33 cellular contexts compared by ENCODE assay signal in the genomic region with DNA sequence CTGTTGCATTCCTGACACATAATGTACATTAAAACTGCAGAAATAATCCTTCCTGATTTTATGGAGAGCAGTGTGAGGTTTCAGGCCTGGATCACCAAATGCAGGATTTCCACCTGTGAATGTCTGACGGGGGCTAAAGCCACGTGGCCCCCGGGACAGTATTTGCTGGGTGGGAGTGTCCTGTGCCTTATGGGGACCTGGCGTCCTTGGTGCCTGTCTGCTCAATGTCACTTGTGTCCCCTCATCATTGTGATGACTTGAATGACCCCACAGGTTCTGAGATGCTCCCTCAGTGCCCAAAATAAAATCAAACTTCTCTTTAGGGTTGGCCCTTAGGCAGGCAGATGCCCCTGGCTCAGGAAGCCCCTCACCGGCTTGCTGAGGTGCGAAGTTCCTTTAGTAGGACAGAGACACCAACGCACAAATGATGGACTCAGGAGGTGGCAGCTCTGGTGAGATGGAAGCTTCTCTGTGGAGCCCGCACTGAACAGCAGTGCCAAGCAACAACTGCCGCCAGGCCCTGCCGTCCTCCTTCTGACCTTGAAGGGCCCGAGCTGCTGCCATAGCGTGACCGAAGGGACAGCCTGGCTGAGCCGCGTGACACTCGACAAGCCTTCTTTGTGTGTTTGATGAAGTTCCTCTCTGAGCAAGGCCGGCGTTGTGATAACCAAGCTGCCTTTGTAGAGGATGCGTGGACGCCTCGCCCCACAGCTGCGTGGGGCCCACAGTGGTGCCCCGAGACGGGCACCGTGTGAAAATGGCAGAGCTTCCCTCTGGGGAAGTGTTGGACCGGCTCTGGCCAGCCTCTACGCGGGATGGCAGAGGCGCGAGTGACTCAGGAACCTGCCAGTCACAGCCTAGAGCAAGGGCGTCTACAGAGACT. TPM values are rescaled to one million over a fixed set of nuclear protein-coding genes. Genes with fewer than 3 reads are reported as not detected.
A peak's percentile ranks its signal among the peaks of the same experiment; 100 is the strongest.
DNase-seq lines count a peak whose midpoint lies in the region; ATAC-seq, FAIRE-seq and TF ChIP-seq lines count a peak whose summit lies in the region.
"Had no signal": no experiment of that assay in that cellular context is flagged by ENCODE, and none has a peak within 500 bp of the region (broad histone marks: within the 10 kb centered on the region; RNA-seq: fewer than 3 reads in every experiment).

No MANE protein-coding gene starts in this region.

- no peak overlapping the region for H2BK20ac ChIP-seq in H1 (ENCODE audit: low read length)

- no peak overlapping the region for H4K5ac ChIP-seq in H1 (ENCODE audit: insufficient read length, low read depth, low read length)

- DNase-seq in activated effector memory CD4-positive, alpha-beta T cell treated with anti-CD3 and anti-CD28 coated beads, Interleukin-2, amount 50 U/mL, for 16 hours = peak; percentile 56
- no peak for DNase-seq in activated effector memory CD4-positive, alpha-beta T cell treated with Interleukin-2 at 50 U/mL for 16 hours
- DNase-seq in H1 (ENCODE audit: low read depth in 1 of 2, low spot score in 2 of 2) (no peak), midbrain (lab: John Stamatoyannopoulos, UW) (peak; percentile 83), substantia nigra (lab: John Stamatoyannopoulos, UW) (peak; percentile 13 to 91 (median 75)), H7 (no peak)
- DNase-seq: activated CD4-positive, alpha-beta T cell treated with anti-CD3 and anti-CD28 coated beads, Interleukin-2, amount 50 U/mL, for 4 hours; activated CD4-positive, CD25-positive, alpha-beta regulatory T cell; activated CD8-positive, alpha-beta memory T cell treated with anti-CD3 and anti-CD28 coated beads, Interleukin-2, amount 50 U/mL, for 4 hours; activated naive CD4-positive, alpha-beta T cell treated with anti-CD3 and anti-CD28 coated beads, Interleukin-2, amount 50 U/mL, for 16 hours; amniotic stem cell; DMS153; foreskin melanocyte; immature natural killer cell; MM.1S; NCI-H1436; NCI-H446; NCI-H82; sigmoid colon; T-helper 1 cell had no signal

- H3K9me3 ChIP-seq in H1 (ENCODE audit: insufficient read depth in 2 of 2, low read depth in 1 of 2, low read length in 1 of 2) = no peaks in the 10 kb centered on the region; a peak in 1 of 4 replicates
- H3K9me3 ChIP-seq: esophagus muscularis mucosa, mucosa of descending colon, sigmoid colon, tibial nerve had no signal

- WGBS in H1 (ENCODE audit: extremely low coverage in 1 of 2, insufficient coverage in 1 of 2, insufficient read length in 1 of 2, insufficient replicate concordance in 2 of 2, low coverage in 1 of 2, low lambda C conversion rate in 2 of 2, missing lambda C conversion rate in 1 of 2), 2 experiments = 89% methylated on average over 31 of the region's 31 CpGs; no CpG with 5 or more reads in 1 of the 2 experiments

- H3K27ac ChIP-seq in H1 (ENCODE audit: low read depth, low read length) = no peak overlapping the region
- H3K27ac ChIP-seq in substantia nigra (ENCODE audit: low read depth, low read length, poor library complexity, severe bottlenecking) = peak overlapping the region; percentile 89
- H3K27ac ChIP-seq: 22Rv1, esophagus muscularis mucosa, hepatocyte, KMS-11, parathyroid adenoma, sigmoid colon, tibial nerve had no signal

- TF ChIP-seq EP300 in H1 (IDR thresholded peaks at IDR 0.05; ENCODE audit: borderline replicate concordance in 1 of 2, low read depth in 2 of 2, low read length in 2 of 2) = no peak

- TF ChIP-seq CTCF in H1 (IDR thresholded peaks at IDR 0.05; ENCODE audit: control extremely low read depth in 1 of 3, insufficient read depth in 1 of 3, low read depth in 1 of 3, low read length in 3 of 3) = no peak

- H3K23me2 ChIP-seq in H1 (ENCODE audit: low read depth, low read length) = no peaks in the 10 kb centered on the region

- no peak for FAIRE-seq in H1 (lab: Jason Lieb, UNC)
- FAIRE-seq: H54 had no signal

- no peak overlapping the region for H2BK120ac ChIP-seq in H1 (replicated peaks; ENCODE audit: low read depth, low read length)

- no peak overlapping the region for H3K23ac ChIP-seq in H1 (ENCODE audit: insufficient read length)

- H4K91ac ChIP-seq in H1 (replicated peaks; ENCODE audit: insufficient read length, low read length) = peak overlapping the region; percentile 47

- H2BK15ac ChIP-seq in H1 (ENCODE audit: low read length) = 0 out of 2 replicates have a peak overlapping the region, but pooled peaks have one; percentile 46

- H4K8ac ChIP-seq in H1 (ENCODE audit: extremely low read depth, insufficient read depth, low read length) = no peak overlapping the region

- no peak overlapping the region for H2BK5ac ChIP-seq in H1 (ENCODE audit: low read depth, low read length)

- H3K4ac ChIP-seq in H1 (replicated peaks; ENCODE audit: insufficient read length, low read depth, low read length) = no peak overlapping the region

- H3K79me2 ChIP-seq in H1 (ENCODE audit: control insufficient read depth in 1 of 2, insufficient read depth in 2 of 2, low read length in 2 of 2) = no peaks in the 10 kb centered on the region
- H3K79me2 ChIP-seq: hepatocyte, parathyroid adenoma had no signal

- no peak for TF ChIP-seq RAD21 in H1 (IDR thresholded peaks at IDR 0.05 in 1 of 2, conservative IDR thresholded peaks at IDR 0.05 in 1 of 2; ENCODE audit: low read depth in 2 of 2, low read length in 2 of 2)

- H3K14ac ChIP-seq in H1 (ENCODE audit: insufficient read length) = no peak overlapping the region

- ATAC-seq in GM19324 (IDR thresholded peaks at IDR 0.05; ENCODE audit: low FRiP score, unreplicated experiment) = no peak
- ATAC-seq in HG03095 (IDR thresholded peaks at IDR 0.05; ENCODE audit: unreplicated experiment) = no peak
- ATAC-seq: mucosa of descending colon had no signal

- H2AK5ac ChIP-seq in H1 (ENCODE audit: low read depth, low read length) = no peak overlapping the region

- CTCF ChIA-PET in H1 (lab: Charles Lee; ENCODE audit: partially characterized antibody) = interaction anchor here (0.6 to 1.9 kb wide), 5 partner anchors 16 to 970 kb away, joined by 3 to 4 read pairs (median 3); no protein-coding TSS in a partner anchor

- no peak overlapping the region for H2AFZ ChIP-seq in H1 (ENCODE audit: low read length)
- H2AFZ ChIP-seq: hepatocyte, parathyroid adenoma had no signal

- H2BK12ac ChIP-seq in H1 (ENCODE audit: low read depth, low read length) = no peak overlapping the region

- H3K18ac ChIP-seq in H1 (ENCODE audit: extremely low read depth, low read length) = no peak overlapping the region

- TF ChIP-seq POLR2A in H1 (IDR thresholded peaks at IDR 0.05; ENCODE audit: control extremely low read depth in 1 of 2, low read depth in 2 of 2, low read length in 2 of 2) = no peak

- H4K20me1 ChIP-seq in H1 (replicated peaks in 1 of 2; ENCODE audit: control insufficient read depth in 1 of 2, insufficient read depth in 2 of 2, low read length in 2 of 2) = no peaks in the 10 kb centered on the region

- H3K79me1 ChIP-seq in H1 (ENCODE audit: low read depth, low read length) = no peaks in the 10 kb centered on the region

- H3K4me3 ChIP-seq in H1 (ENCODE audit: extremely low read depth in 1 of 4, insufficient read depth in 2 of 4, low read depth in 3 of 4, low read length in 4 of 4) (no peak overlapping the region), H7 (ENCODE audit: insufficient read depth, low read depth, low read length) (no peak overlapping the region)
- H3K4me3 ChIP-seq: esophagus muscularis mucosa, hepatocyte, mucosa of descending colon, sigmoid colon, tibial nerve had no signal

- H3K4me2 ChIP-seq in H1 (ENCODE audit: insufficient read depth in 1 of 2, low read depth in 2 of 2, low read length in 2 of 2) = no peak overlapping the region
- H3K4me2 ChIP-seq: hepatocyte, KMS-11 had no signal

- POLR2A ChIA-PET in H1 (lab: Charles Lee; ENCODE audit: partially characterized antibody) = no interaction called here

- H3K36me3 ChIP-seq in H1 (ENCODE audit: control insufficient read depth in 2 of 4, insufficient read depth in 4 of 4, low read length in 3 of 4) = no peaks in the 10 kb centered on the region
- no peaks in the 10 kb centered on the region for H3K36me3 ChIP-seq in H7 (replicated peaks; ENCODE audit: control insufficient read depth, insufficient read depth, low read length)
- H3K36me3 ChIP-seq: esophagus muscularis mucosa, sigmoid colon, tibial nerve had no signal

- H3K9ac ChIP-seq in H1 (replicated peaks in 1 of 4; ENCODE audit: extremely low read depth in 1 of 4, low read depth in 3 of 4, low read length in 3 of 4) = no peak overlapping the region
- H3K9ac ChIP-seq: KMS-11, parathyroid adenoma had no signal

- no peaks in the 10 kb centered on the region for H3K27me3 ChIP-seq in H1 (replicated peaks in 1 of 4; ENCODE audit: control insufficient read depth in 3 of 4, extremely low read depth in 1 of 4, insufficient read depth in 3 of 4, low read length in 3 of 4)
- H3K27me3 ChIP-seq in H7 (ENCODE audit: control insufficient read depth, insufficient read depth, low read length) = no peaks in the 10 kb centered on the region
- H3K27me3 ChIP-seq: esophagus muscularis mucosa, hepatocyte, sigmoid colon, tibial nerve had no signal

- H3K56ac ChIP-seq in H1 (replicated peaks; ENCODE audit: insufficient read length, low read depth, low read length) = no peak overlapping the region

- no peaks in the 10 kb centered on the region; a peak in 3 of 7 replicates for H3K4me1 ChIP-seq in H1 (replicated peaks in 1 of 4; ENCODE audit: control insufficient read depth in 3 of 4, insufficient read depth in 4 of 4, low read length in 3 of 4)
- H3K4me1 ChIP-seq: parathyroid adenoma, tibial nerve had no signal

RNA-seq across cellular contexts. Expression of a gene that starts 30.9 kb away (rescaled TPM):
- total RNA-seq in H1 (2021; fragmentation: NEBNext Ultra II Directional; extraction: Animal tissue kit (Norgen Biotek cat#: 25700)) = not detected in 2 replicates
- polyA plus RNA-seq in H1 (2011; rRNA removed) = 0.36 and 0.69 TPM in 2 replicates
- 0.34 TPM for polyA plus RNA-seq in H1 (2011; cell fraction: cytosol; rRNA removed)
- 1.5 TPM for polyA plus RNA-seq in H1 (2011; cell fraction: nucleus; rRNA removed)
- polyA plus RNA-seq in H1 (2012, experiment 1 of 2) = 0.21 to 0.45 TPM (median 0.37 TPM) in 4 replicates
- polyA plus RNA-seq in H1 (2012, experiment 2 of 2) = 0.13 TPM
- 0.06 TPM for polyA plus RNA-seq in H1 (2013, experiment 1 of 2)
- 0.07 TPM for polyA plus RNA-seq in H1 (2013, experiment 2 of 2)
- polyA minus RNA-seq in H1 (2011; rRNA and poly(A)+ RNA removed) = 0.22 and 0.24 TPM in 2 replicates
- polyA minus RNA-seq in H1 (2011; cell fraction: cytosol; rRNA and poly(A)+ RNA removed) = not detected
- 0.50 TPM for polyA minus RNA-seq in H1 (2011; cell fraction: nucleus; rRNA and poly(A)+ RNA removed)
- 0.11 TPM in 1 of 2 replicates, not detected in the other for total RNA-seq in H7 (2014; rRNA removed; shearing (Covaris generic))
- total RNA-seq: activated T-helper 1 cell treated with anti-CD3 and anti-CD28 coated beads, Interleukin-12 subunit alpha, Interleukin-12 subunit beta, Interleukin-2, Interleukin-4 antibody, amounts not matched to agents 30 ng/mL and 10 ng/mL and 1 ng/mL, durations not matched to agents 14 hours and 24 hours and 36 hours; RPMI7951 had no signal
- polyA plus RNA-seq: hepatocyte, immature natural killer cell had no signal

RNA-seq across cellular contexts. Expression of a gene that starts 50.6 kb away (rescaled TPM):
- 2.0 and 2.3 TPM in 2 replicates for total RNA-seq in H1 (2021; fragmentation: NEBNext Ultra II Directional; extraction: Animal tissue kit (Norgen Biotek cat#: 25700))
- 1.5 and 2.5 TPM in 2 replicates for polyA plus RNA-seq in H1 (2011; rRNA removed)
- polyA plus RNA-seq in H1 (2011; cell fraction: cytosol; rRNA removed) = 2.2 TPM
- polyA plus RNA-seq in H1 (2011; cell fraction: nucleus; rRNA removed) = 4.5 TPM
- 1.4 to 3.0 TPM (median 1.6 TPM) in 4 replicates for polyA plus RNA-seq in H1 (2012, experiment 1 of 2)
- 0.39 TPM for polyA plus RNA-seq in H1 (2012, experiment 2 of 2)
- 0.91 TPM for polyA plus RNA-seq in H1 (2013, experiment 1 of 2)
- polyA plus RNA-seq in H1 (2013, experiment 2 of 2) = 1.2 TPM
- 0.60 and 2.0 TPM in 2 replicates for polyA minus RNA-seq in H1 (2011; rRNA and poly(A)+ RNA removed)
- polyA minus RNA-seq in H1 (2011; cell fraction: cytosol; rRNA and poly(A)+ RNA removed) = 1.0 TPM
- 1.1 TPM for polyA minus RNA-seq in H1 (2011; cell fraction: nucleus; rRNA and poly(A)+ RNA removed)
- 0.15 and 0.42 TPM in 2 replicates for total RNA-seq in H7 (2014; rRNA removed; shearing (Covaris generic))
- total RNA-seq: activated T-helper 1 cell treated with anti-CD3 and anti-CD28 coated beads, Interleukin-12 subunit alpha, Interleukin-12 subunit beta, Interleukin-2, Interleukin-4 antibody, amounts not matched to agents 30 ng/mL and 10 ng/mL and 1 ng/mL, durations not matched to agents 14 hours and 24 hours and 36 hours; liver; tibial nerve had no signal
- polyA plus RNA-seq: hepatocyte, immature natural killer cell had no signal

Comparison
In these comparisons a context has a peak if more than half of its experiments do, and no peak if none do; other contexts are left out.
1. DNase-seq: peak in activated effector memory CD4-positive, alpha-beta T cell treated with anti-CD3 and anti-CD28 coated beads, Interleukin-2, amount 50 U/mL, for 16 hours (single experiment), midbrain (single experiment) and substantia nigra (49 of 49); none in activated effector memory CD4-positive, alpha-beta T cell treated with Interleukin-2 at 50 U/mL for 16 hours (single experiment), H1 (0 of 2) and H7 (single experiment).